1 cellular context compared by ENCODE assay signal in genomic region chr10:125903135-125903640, GRCh38. TPM values are rescaled to one million over a fixed set of nuclear protein-coding genes. Genes with fewer than 3 reads are reported as not detected.
"Had no signal": no experiment of that assay in that cellular context is flagged by ENCODE, and none has a peak within 500 bp of the region (broad histone marks: within the 10 kb centered on the region; RNA-seq: fewer than 3 reads in every experiment).

No MANE protein-coding gene starts in this region.

RNA-seq across cellular contexts. Expression of gene FANK1, which starts 6.8 kb away (rescaled TPM):
- polyA plus RNA-seq: naive thymus-derived CD4-positive, alpha-beta T cell had no signal
